ENCODE assay signal across 9 cellular contexts in genomic region chr11:64340671-64341335, GRCh38. TPM values are rescaled to one million over a fixed set of nuclear protein-coding genes. Genes with fewer than 3 reads are reported as not detected.
DNase-seq lines count a peak whose midpoint lies in the region; ATAC-seq and TF ChIP-seq lines count a peak whose summit lies in the region.
"Had no signal": no experiment of that assay in that cellular context is flagged by ENCODE, and none has a peak within 500 bp of the region (broad histone marks: within the 10 kb centered on the region; RNA-seq: fewer than 3 reads in every experiment).

No MANE protein-coding gene starts in this region.

- DNase-seq in MM.1S (peak; percentile 37), SHP77 (lab: John Stamatoyannopoulos, UW) (no peak)
- peak; percentile 75 for DNase-seq in activated T-cell treated with anti-CD3 and anti-CD28 coated beads, Interleukin-2, amount 50 U/mL, for 4 hours
- DNase-seq in stimulated activated CD8-positive, alpha-beta memory T cell treated with anti-CD3 and anti-CD28 coated beads, Interleukin-15, amount 100 ng/mL, for 1 hour (ENCODE audit: low read depth): peak; percentile 76

- H3K4me3 ChIP-seq in MM.1S (ENCODE audit: low read length) (peak overlapping the region; percentile 85), iPS-11a (ENCODE audit: low read depth, low read length) (peak overlapping the region; percentile 50)
- H3K4me3 ChIP-seq: pancreas had no signal

- ATAC-seq in GM19035 (IDR thresholded peaks at IDR 0.05; ENCODE audit: unreplicated experiment): peak; percentile 37
- ATAC-seq in activated T-cell treated with anti-CD3 and anti-CD28 coated beads, Interleukin-2, amount 50 U/mL, for 4 hours: peak; percentile 55 to 61
- ATAC-seq in HG03095 (IDR thresholded peaks at IDR 0.05; ENCODE audit: unreplicated experiment): no peak
- ATAC-seq in HG03159 (IDR thresholded peaks at IDR 0.05; ENCODE audit: unreplicated experiment): no peak

- no peaks in the 10 kb centered on the region for H3K9me3 ChIP-seq in MM.1S (replicated peaks; ENCODE audit: insufficient read depth, low read length)
- H3K9me3 ChIP-seq: pancreas had no signal

- no peaks in the 10 kb centered on the region for H3K27me3 Mint-ChIP-seq in activated T-cell treated with anti-CD3 and anti-CD28 coated beads, Interleukin-2, amount 50 U/mL, for 4 hours (ENCODE audit: low read depth)

- H3K36me3 Mint-ChIP-seq in activated T-cell treated with anti-CD3 and anti-CD28 coated beads, Interleukin-2, amount 50 U/mL, for 4 hours (ENCODE audit: insufficient read depth): peaks cover 13% of the 10 kb centered on the region

- no peaks in the 10 kb centered on the region for H3K27me3 ChIP-seq in MM.1S (replicated peaks; ENCODE audit: insufficient read depth, low read length)
- H3K27me3 ChIP-seq: pancreas had no signal

- peak overlapping the region; percentile 53; the same call in 1 of the 2 replicates for H3K27ac ChIP-seq in MM.1S (ENCODE audit: low read length)
- H3K27ac ChIP-seq: pancreas had no signal

- no peaks in the 10 kb centered on the region for H4K20me1 ChIP-seq in MM.1S (ENCODE audit: insufficient read depth, low read length)

- peaks cover 9% of the 10 kb centered on the region for H3F3A ChIP-seq in MM.1S (ENCODE audit: insufficient read depth, low read length)

- H3K36me3 ChIP-seq in MM.1S (replicated peaks; ENCODE audit: insufficient read depth, low read length): no peaks in the 10 kb centered on the region
- H3K36me3 ChIP-seq: pancreas had no signal

- H3K4me2 ChIP-seq in MM.1S (ENCODE audit: low read depth, low read length): peak overlapping the region; percentile 94

- H3K9me3 Mint-ChIP-seq in activated T-cell treated with anti-CD3 and anti-CD28 coated beads, Interleukin-2, amount 50 U/mL, for 4 hours: no peaks in the 10 kb centered on the region

- H3K4me3 Mint-ChIP-seq in activated T-cell treated with anti-CD3 and anti-CD28 coated beads, Interleukin-2, amount 50 U/mL, for 4 hours: peak overlapping the region; percentile 88

- peaks cover 7% of the 10 kb centered on the region for H3K4me1 ChIP-seq in MM.1S (ENCODE audit: low read length)

- H3K4me1 Mint-ChIP-seq in activated T-cell treated with anti-CD3 and anti-CD28 coated beads, Interleukin-2, amount 50 U/mL, for 4 hours (ENCODE audit: low read depth): peaks cover 32% of the 10 kb centered on the region

- H3K79me2 ChIP-seq in MM.1S (ENCODE audit: low read length): peaks cover 39% of the 10 kb centered on the region

- H3K9ac ChIP-seq in MM.1S (ENCODE audit: low read length): peak overlapping the region; percentile 78

- H3K9me2 ChIP-seq in MM.1S (replicated peaks; ENCODE audit: insufficient read depth, low read length): no peaks in the 10 kb centered on the region

- TF ChIP-seq CTCF in MM.1S (IDR thresholded peaks at IDR 0.05; ENCODE audit: low read length): no peak

- H2AFZ ChIP-seq in MM.1S (ENCODE audit: low read length): peak overlapping the region; percentile 80

RNA-seq across cellular contexts. Expression of gene CCDC88B, which starts 0.8 kb away (rescaled TPM):
- 10 to 100 TPM; 87.4 to 97.9 (median 96.2) TPM for total RNA-seq in activated T-cell treated with anti-CD3 and anti-CD28 coated beads, Interleukin-2, amount 50 U/mL, for 4 hours

RNA-seq across cellular contexts. Expression of gene RPS6KA4, which starts 18.2 kb away (rescaled TPM):
- total RNA-seq in activated T-cell treated with anti-CD3 and anti-CD28 coated beads, Interleukin-2, amount 50 U/mL, for 4 hours: 10 to 100 TPM; 43.3 to 49.9 (median 48.1) TPM

RNA-seq across cellular contexts. Expression of gene PRDX5, which starts 22.9 kb away (rescaled TPM):
- 10 to 100 TPM; 78.3 to 96.8 (median 81.0) TPM for total RNA-seq in activated T-cell treated with anti-CD3 and anti-CD28 coated beads, Interleukin-2, amount 50 U/mL, for 4 hours

RNA-seq across cellular contexts. Expression of gene TRMT112, which starts 23.4 kb away (rescaled TPM):
- total RNA-seq in activated T-cell treated with anti-CD3 and anti-CD28 coated beads, Interleukin-2, amount 50 U/mL, for 4 hours: 100 to 1,000 TPM; 432 to 461 (median 438) TPM

RNA-seq across cellular contexts. Expression of gene ESRRA, which starts 35.5 kb away (rescaled TPM):
- total RNA-seq in activated T-cell treated with anti-CD3 and anti-CD28 coated beads, Interleukin-2, amount 50 U/mL, for 4 hours: 10 to 100 TPM; 81.5 to 93.4 (median 89.3) TPM

Comparison
In these comparisons a context has a peak if more than half of its experiments do, and no peak if none do; other contexts are left out.
1. ATAC-seq: peak in GM19035 (single experiment) and activated T-cell treated with anti-CD3 and anti-CD28 coated beads, Interleukin-2, amount 50 U/mL, for 4 hours (2 of 2); none in HG03095 (single experiment) and HG03159 (single experiment).
2. DNase-seq: peak in MM.1S (single experiment), activated T-cell treated with anti-CD3 and anti-CD28 coated beads, Interleukin-2, amount 50 U/mL, for 4 hours (single experiment) and stimulated activated CD8-positive, alpha-beta memory T cell treated with anti-CD3 and anti-CD28 coated beads, Interleukin-15, amount 100 ng/mL, for 1 hour (single experiment); none in SHP77 (0 of 2).